Comparison of ENCODE assay signal across 15 cellular contexts in genomic region chr1:161538925-161539479, GRCh38. TPM values are rescaled to one million over a fixed set of nuclear protein-coding genes. Genes with fewer than 3 reads are reported as not detected.
DNase-seq lines count a peak whose midpoint lies in the region; ATAC-seq and TF ChIP-seq lines count a peak whose summit lies in the region.
"Not testable (repeated sequence)": the region's sequence is repeated elsewhere in the genome, so short reads cannot be mapped to it uniquely, and the experiment has no call there.
"Had no signal": no experiment of that assay in that cellular context is flagged by ENCODE, and none has a peak within 500 bp of the region (broad histone marks: within the 10 kb centered on the region; RNA-seq: fewer than 3 reads in every experiment).

No MANE protein-coding gene starts in this region.

- H3K27me3 Mint-ChIP-seq in T-cell; activated T-helper 17 cell treated with anti-CD3 and anti-CD28 coated beads, Interleukin-2, amount 50 U/mL, for 72 hours: not testable (repeated sequence)

- H3K79me2 ChIP-seq in mammary epithelial cell (ENCODE audit: insufficient read depth, low read length): not testable (repeated sequence)

- not testable (repeated sequence) for H3K27ac ChIP-seq in BLaER1; iPS-20b (ENCODE audit: low read length)
- H3K27ac ChIP-seq in mammary epithelial cell (ENCODE audit: insufficient read depth, low read depth, low read length): peak overlapping the region; percentile 63

- H4K20me1 ChIP-seq in BLaER1; mammary epithelial cell (ENCODE audit: insufficient read depth, low read length): not testable (repeated sequence)

- POLR2A ChIA-PET in T-cell (lab: Charles Lee): interaction anchor here in 1 of 2 donors (0.7 kb wide), 1 partner anchor 237 kb away, joined by 3 read pairs; no protein-coding TSS in a partner anchor

- 0 out of 2 replicates have a peak, but pooled peaks cover 19% of the 10 kb centered on the region for H3K4me1 ChIP-seq in BLaER1
- not testable (repeated sequence) for H3K4me1 ChIP-seq in mammary epithelial cell (ENCODE audit: insufficient read depth, low read length); iPS-20b (ENCODE audit: insufficient read depth, low read length)

- H3K4me2 ChIP-seq in BLaER1 (peak overlapping the region; percentile 74), mammary epithelial cell (ENCODE audit: insufficient read depth, low read depth, low read length) (peak overlapping the region; percentile 53)

- intact Hi-C loops in mammary epithelial cell (cut with micrococcal nuclease): loop anchor here (1.0 to 10.0 kb wide), 2 partner anchors 8 to 206 kb away; partner anchors contain the start of gene DUSP12

- in situ Hi-C loops in mammary epithelial cell (cut with MboI; ENCODE audit: low sequenced_read_pairs in 2 of 2): loop anchor here in 1 of 2 donors (25.0 kb wide), 1 partner anchor 198 kb away; the partner anchor contains the start of gene DUSP12

- not testable (repeated sequence) for ATAC-seq in T-cell (replicated peaks in 1 of 4); activated T-helper 17 cell treated with anti-CD3 and anti-CD28 coated beads, Interleukin-2, amount 50 U/mL, for 72 hours (replicated peaks)

- peak overlapping the region in 1 of 2 donors; percentile 11 for H3K27ac Mint-ChIP-seq in T-cell
- H3K27ac Mint-ChIP-seq in activated T-helper 17 cell treated with anti-CD3 and anti-CD28 coated beads, Interleukin-2, amount 50 U/mL, for 72 hours: not testable (repeated sequence)

- DNase-seq in GM12865 (ENCODE audit: low read depth); Jurkat, Clone E6-1 (ENCODE audit: low read depth, low spot score); T-cell; mammary epithelial cell; retinal pigment epithelial cell (ENCODE audit: low read depth): not testable (repeated sequence)

- peak overlapping the region; percentile 68 for H3K4me3 ChIP-seq in BLaER1
- H3K4me3 ChIP-seq in GM12865 (ENCODE audit: low read depth, low read length): peak overlapping the region; percentile 68
- H3K4me3 ChIP-seq in Jurkat, Clone E6-1 (ENCODE audit: low read length): peak overlapping the region; percentile 63
- peak overlapping the region in 1 of 3 experiments; percentile 56 for H3K4me3 ChIP-seq in mammary epithelial cell (replicated peaks in 1 of 3; ENCODE audit: insufficient read depth in 1 of 3, low read depth in 2 of 3, low read length in 3 of 3)
- H3K4me3 ChIP-seq in iPS-20b (ENCODE audit: low read length): peak overlapping the region; percentile 99
- H3K4me3 ChIP-seq in retinal pigment epithelial cell (ENCODE audit: low read length): peak overlapping the region; percentile 64

- not testable (repeated sequence) for H3K9me3 Mint-ChIP-seq in T-cell; activated T-helper 17 cell treated with anti-CD3 and anti-CD28 coated beads, Interleukin-2, amount 50 U/mL, for 72 hours

- H3K9ac ChIP-seq in BLaER1; mammary epithelial cell (ENCODE audit: insufficient read depth, low read length); iPS-20b (ENCODE audit: low read depth, low read length): not testable (repeated sequence)

- BruUV-seq in mammary epithelial cell (replicated peaks; lab: Mats Ljungman, UMichigan): not testable (repeated sequence)

- peak overlapping the region; percentile 86 to 91 (median 88) for H3K4me3 Mint-ChIP-seq in T-cell
- peak overlapping the region; percentile 81 for H3K4me3 Mint-ChIP-seq in activated T-helper 17 cell treated with anti-CD3 and anti-CD28 coated beads, Interleukin-2, amount 50 U/mL, for 72 hours

- H3K27me3 ChIP-seq in BLaER1; mammary epithelial cell (ENCODE audit: insufficient read depth, low read length): not testable (repeated sequence)
- peaks cover 26% of the 10 kb centered on the region for H3K27me3 ChIP-seq in iPS-20b (ENCODE audit: insufficient read depth, low read length)

- not testable (repeated sequence) for TF ChIP-seq CTCF in GM12865 (IDR thresholded peaks at IDR 0.05; ENCODE audit: insufficient read depth, low read depth, low read length, missing control alignments); mammary epithelial cell (conservative IDR thresholded peaks at IDR 0.05 in 1 of 2, IDR thresholded peaks at IDR 0.05 in 1 of 2; ENCODE audit: extremely low read depth in 1 of 2, insufficient read depth in 1 of 2, low read depth in 1 of 2, low read length in 2 of 2); retinal pigment epithelial cell (conservative IDR thresholded peaks at IDR 0.05; ENCODE audit: low read depth, low read length)

- not testable (repeated sequence) for H2AFZ ChIP-seq in mammary epithelial cell (ENCODE audit: low read depth, low read length)

- peaks cover 43 to 49% (median 44%) of the 10 kb centered on the region in 3 donors for H3K4me1 Mint-ChIP-seq in T-cell
- peaks cover 35% of the 10 kb centered on the region for H3K4me1 Mint-ChIP-seq in activated T-helper 17 cell treated with anti-CD3 and anti-CD28 coated beads, Interleukin-2, amount 50 U/mL, for 72 hours

- H3K36me3 Mint-ChIP-seq in T-cell: not testable (repeated sequence)
- peaks cover 15% of the 10 kb centered on the region for H3K36me3 Mint-ChIP-seq in activated T-helper 17 cell treated with anti-CD3 and anti-CD28 coated beads, Interleukin-2, amount 50 U/mL, for 72 hours (ENCODE audit: low read depth)

- CTCF ChIA-PET in T-cell (lab: Charles Lee): interaction anchor here in 1 of 2 donors (0.8 to 1.4 kb wide), 2 partner anchors 8 to 228 kb away, joined by 3 to 11 read pairs; no protein-coding TSS in a partner anchor
- CTCF ChIA-PET in mammary epithelial cell (lab: Charles Lee; ENCODE audit: low non-redundant PET): not testable (repeated sequence)

- not testable (repeated sequence) for H3K36me3 ChIP-seq in BLaER1; mammary epithelial cell (ENCODE audit: insufficient read depth, low read length); iPS-20b (ENCODE audit: insufficient read depth, low read depth, low read length)

- dilution Hi-C loops in mammary epithelial cell (cut with HindIII; ENCODE audit: low sequenced_read_pairs): not testable (repeated sequence)

- not testable (repeated sequence) for H3K9me3 ChIP-seq in BLaER1; mammary epithelial cell (replicated peaks; ENCODE audit: insufficient read depth, low read length); iPS-20b (ENCODE audit: insufficient read depth, low read depth, low read length)

- WGBS in mammary epithelial cell (ENCODE audit: low coverage, missing lambda C conversion rate): 81% methylated on average over 7 of the region's 7 CpGs

RNA-seq across cellular contexts. Expression of gene FCGR3A, which starts 10.6 kb away (rescaled TPM):
- not detected for polyA plus RNA-seq in Jurkat, Clone E6-1 (2012; ENCODE audit: insufficient read depth, insufficient read length)
- total RNA-seq in T-cell: 10 to 100 TPM in 1 of 5 donors, 1 to 10 TPM in 4; 3.8 to 43.9 (median 4.9) TPM
- not detected for total RNA-seq in activated T-helper 17 cell treated with anti-CD3 and anti-CD28 coated beads, Interleukin-2, amount 50 U/mL, for 72 hours
- not detected for total RNA-seq in mammary epithelial cell
- not detected for polyA plus RNA-seq in mammary epithelial cell
- not detected for polyA minus RNA-seq in mammary epithelial cell
- total RNA-seq: cardiac muscle cell, foreskin keratinocyte, HT-29, lung microvascular endothelial cell, myocyte, NCI-H460 had no signal
- polyA plus RNA-seq: cardiac muscle cell, foreskin keratinocyte, SK-N-SH had no signal

RNA-seq across cellular contexts. Expression of gene HSPA6, which starts 14.7 kb away (rescaled TPM):
- polyA plus RNA-seq in Jurkat, Clone E6-1 (2012; ENCODE audit: insufficient read depth, insufficient read length): not detected
- total RNA-seq in T-cell: 10 to 100 TPM in 1 of 5 donors, 1 to 10 TPM in 2, under 1 TPM in 1, not detected in 1; 0.30 to 22.7 (median 5.7) TPM
- total RNA-seq in activated T-helper 17 cell treated with anti-CD3 and anti-CD28 coated beads, Interleukin-2, amount 50 U/mL, for 72 hours: under 1 TPM; 0.37 to 0.41 TPM
- under 1 TPM; 0.33 to 0.82 TPM for total RNA-seq in mammary epithelial cell
- polyA plus RNA-seq in mammary epithelial cell: 0.79 TPM
- polyA minus RNA-seq in mammary epithelial cell: not detected
- total RNA-seq: cardiac muscle cell, myocyte had no signal
- polyA plus RNA-seq: cardiac muscle cell had no signal

RNA-seq across cellular contexts. Expression of gene FCGR2A, which starts 33.7 kb away (rescaled TPM):
- polyA plus RNA-seq in Jurkat, Clone E6-1 (2012; ENCODE audit: insufficient read depth, insufficient read length): not detected
- total RNA-seq in T-cell (under 1 TPM; 0.49 to 0.80 (median 0.72) TPM), mammary epithelial cell (not detected)
- not detected for total RNA-seq in activated T-helper 17 cell treated with anti-CD3 and anti-CD28 coated beads, Interleukin-2, amount 50 U/mL, for 72 hours
- 0.08 TPM for polyA plus RNA-seq in mammary epithelial cell
- polyA minus RNA-seq in mammary epithelial cell: not detected
- total RNA-seq: cardiac muscle cell, foreskin keratinocyte, HT-29, myocyte had no signal
- polyA plus RNA-seq: cardiac muscle cell, foreskin keratinocyte had no signal

Comparison
In these comparisons a context has a peak if more than half of its experiments do, and no peak if none do; other contexts are left out.
1. RNA of gene FCGR3A, which starts 10.6 kb away (total RNA-seq): 3.8 to 43.9 TPM in T-cell; not detected in activated T-helper 17 cell treated with anti-CD3 and anti-CD28 coated beads, Interleukin-2, amount 50 U/mL, for 72 hours and not detected in mammary epithelial cell; every median in the first group is over 4 times any median in the second.